Comparison of ENCODE assay signal across 24 cellular contexts in genomic region chr2:122873951-122874350, GRCh38.
DNase-seq lines count a peak whose midpoint lies in the region; ATAC-seq, FAIRE-seq and TF ChIP-seq lines count a peak whose summit lies in the region.
"Had no signal": no experiment of that assay in that cellular context is flagged by ENCODE, and none has a peak within 500 bp of the region (broad histone marks: within the 10 kb centered on the region; RNA-seq: fewer than 3 reads in every experiment).

No MANE protein-coding gene starts in this region.

- H3K27ac ChIP-seq in GM12878 (ENCODE audit: control insufficient read depth, insufficient read depth), result no peak overlapping the region
- H3K27ac ChIP-seq in uterus, result no peak overlapping the region
- H3K27ac ChIP-seq: A549; BLaER1 treated with 17β-estradiol and CSF1 and Interleukin-3, amounts not matched to agents 10 nM and 100 nM had no signal

- POLR2A ChIA-PET in GM12878 (lab: Charles Lee), result no interaction called here

- no peak for TF ChIP-seq EP300 in GM12878 (IDR thresholded peaks at IDR 0.05; ENCODE audit: borderline replicate concordance in 1 of 2, control insufficient read depth in 1 of 2, low read depth in 2 of 2, low read length in 2 of 2)

- no TSS peak for BruUV-seq in GM12878 (replicated peaks; lab: Mats Ljungman, UMichigan)

- no peaks in the 10 kb centered on the region for H4K20me1 ChIP-seq in GM12878 (ENCODE audit: control insufficient read depth, insufficient read depth)
- H4K20me1 ChIP-seq: BLaER1 treated with 17β-estradiol and CSF1 and Interleukin-3, amounts not matched to agents 10 nM and 100 nM had no signal

- no peak for FAIRE-seq in GM12878 (lab: Jason Lieb, UNC)
- FAIRE-seq: A549, D721Med, G401.6, GM12891, GM18507 had no signal

- H3K4me2 ChIP-seq in GM12878 (ENCODE audit: control insufficient read depth, insufficient read depth), result no peak overlapping the region
- H3K4me2 ChIP-seq: A549; BLaER1 treated with 17β-estradiol and CSF1 and Interleukin-3, amounts not matched to agents 10 nM and 100 nM; GM23338 had no signal

- TF ChIP-seq CTCF in GM12865 (IDR thresholded peaks at IDR 0.05; ENCODE audit: insufficient read depth, low read depth, low read length, missing control alignments) (no peak), GM12878 (IDR thresholded peaks at IDR 0.05 in 2 of 3, conservative IDR thresholded peaks at IDR 0.05 in 1 of 3; ENCODE audit: control insufficient read depth in 2 of 3, extremely low read depth in 1 of 3, insufficient read depth in 1 of 3, low read depth in 3 of 3, low read length in 3 of 3) (no peak), uterus (IDR thresholded peaks at IDR 0.05) (no peak)

- H3K27me3 ChIP-seq in GM12878 (replicated peaks in 1 of 2; ENCODE audit: control insufficient read depth in 2 of 2, insufficient read depth in 2 of 2, low read length in 1 of 2) (no peaks in the 10 kb centered on the region), uterus (no peaks in the 10 kb centered on the region)
- H3K27me3 ChIP-seq: BE2C; BLaER1 treated with 17β-estradiol and CSF1 and Interleukin-3, amounts not matched to agents 10 nM and 100 nM had no signal

- no peak for TF ChIP-seq POLR2A in GM12878 (IDR thresholded peaks at IDR 0.05; ENCODE audit: low read depth, low read length)
- TF ChIP-seq POLR2A in uterus (IDR thresholded peaks at IDR 0.05), result no peak

- H3K9me3 ChIP-seq in GM12878 (replicated peaks; ENCODE audit: control insufficient read depth, insufficient read depth, low read length) (no peaks in the 10 kb centered on the region), uterus (no peaks in the 10 kb centered on the region)
- H3K9me3 ChIP-seq: A549; BE2C; BLaER1 treated with 17β-estradiol and CSF1 and Interleukin-3, amounts not matched to agents 10 nM and 100 nM had no signal

- SMC1A ChIA-PET in GM12878 (lab: Charles Lee; ENCODE audit: uncharacterized antibody, unreplicated experiment), result interaction anchor here (1.0 to 2.1 kb wide), 4 partner anchors 8 to 75 kb away, joined by 3 to 4 read pairs (median 4); no protein-coding TSS in a partner anchor

- peak; percentile 23; the same call in 1 of the 3 replicates for ATAC-seq in GM12878
- ATAC-seq: A549, GM23338, HCT116 had no signal

- no peak overlapping the region for H3K9ac ChIP-seq in GM12878 (ENCODE audit: control insufficient read depth, insufficient read depth, low read length)
- H3K9ac ChIP-seq: BLaER1 treated with 17β-estradiol and CSF1 and Interleukin-3, amounts not matched to agents 10 nM and 100 nM had no signal

- in situ Hi-C loops in GM12878 (cut with MboI), result no loop called here

- H2AFZ ChIP-seq in GM12878 (ENCODE audit: control insufficient read depth, low read depth, low read length), result no peak overlapping the region
- H2AFZ ChIP-seq: GM23338 had no signal

- H3K4me3 ChIP-seq in GM12865 (ENCODE audit: low read depth, low read length) (no peak overlapping the region), GM12878 (no peak overlapping the region), uterus (no peak overlapping the region)
- H3K4me3 ChIP-seq: A549; BLaER1 treated with 17β-estradiol and CSF1 and Interleukin-3, amounts not matched to agents 10 nM and 100 nM; GM23338 had no signal

- intact Hi-C loops in GM12878 (cut with micrococcal nuclease; ENCODE audit: unreplicated experiment), result no loop called here
- intact Hi-C loops in uterus (cut with DNase I; ENCODE audit: low total_unique reads), result no loop called here

- DNase-seq in ELF-1 (ENCODE audit: low read depth, low spot score), result peak; percentile 27
- DNase-seq in GM12865 (ENCODE audit: low read depth), result peak; percentile 10
- DNase-seq in GM12878 (ENCODE audit: low read depth, low spot score), result no peak
- DNase-seq in NCI-H1105 treated with DMSO at 0.1 percent for 48 hours (lab: John Stamatoyannopoulos, UW), result no peak
- no peak for DNase-seq in NCI-H526 treated with DMSO at 0.1 percent for 48 hours (lab: John Stamatoyannopoulos, UW)
- no peak for DNase-seq in uterus
- DNase-seq: 8988T; ACHN; AML-193; BE2C; CD4-positive, alpha-beta T cell; CD8-positive, alpha-beta memory T cell; DMS 273 treated with DMSO at 0.1 percent for 48 hours; DMS79; EL; H9 had no signal

- no peaks in the 10 kb centered on the region for H3K79me2 ChIP-seq in GM12878 (ENCODE audit: control insufficient read depth, insufficient read depth, low read length)

- RAD21 ChIA-PET in GM12878 (lab: Charles Lee; ENCODE audit: unreplicated experiment), result no interaction called here

- WGBS in GM12878 (ENCODE audit: insufficient coverage, insufficient replicate concordance, low lambda C conversion rate, missing lambda C conversion rate), result 0% methylated on average over 2 of the region's 2 CpGs

- CTCF ChIA-PET in GM12878 (lab: Yijun Ruan, JAX), result no interaction called here

- H3K4me1 ChIP-seq in GM12878 (ENCODE audit: control insufficient read depth, insufficient read depth, low read length) (no peaks in the 10 kb centered on the region), uterus (no peaks in the 10 kb centered on the region)
- H3K4me1 ChIP-seq: A549; BE2C; BLaER1 treated with 17β-estradiol and CSF1 and Interleukin-3, amounts not matched to agents 10 nM and 100 nM had no signal

- no peak for TF ChIP-seq RAD21 in GM12878 (IDR thresholded peaks at IDR 0.05; ENCODE audit: insufficient read depth, low read depth, low read length)

- H3K36me3 ChIP-seq in GM12878 (ENCODE audit: control insufficient read depth in 2 of 2, insufficient read depth in 2 of 2, low read length in 1 of 2) (no peaks in the 10 kb centered on the region), uterus (no peaks in the 10 kb centered on the region)
- H3K36me3 ChIP-seq: BE2C; BLaER1 treated with 17β-estradiol and CSF1 and Interleukin-3, amounts not matched to agents 10 nM and 100 nM had no signal

TF ChIP-seq in GM12878, 131 proteins besides CTCF, POLR2A, EP300 and RAD21:
- TF ChIP-seq NFYA (IDR thresholded peaks at IDR 0.05; ENCODE audit: borderline replicate concordance, low read depth, low read length), result no peak
- peak; percentile 33; the same call in 1 of the 2 replicates for TF ChIP-seq JUNB (IDR thresholded peaks at IDR 0.05)

Comparison
In these comparisons a context has a peak if more than half of its experiments do, and no peak if none do; other contexts are left out.
1. DNase-seq: peak in ELF-1 (single experiment) and GM12865 (single experiment); none in GM12878 (single experiment), NCI-H1105 treated with DMSO at 0.1 percent for 48 hours (single experiment), NCI-H526 treated with DMSO at 0.1 percent for 48 hours (single experiment) and uterus (0 of 2).